ENCODE assay signal across 2 cellular contexts in the genomic region with DNA sequence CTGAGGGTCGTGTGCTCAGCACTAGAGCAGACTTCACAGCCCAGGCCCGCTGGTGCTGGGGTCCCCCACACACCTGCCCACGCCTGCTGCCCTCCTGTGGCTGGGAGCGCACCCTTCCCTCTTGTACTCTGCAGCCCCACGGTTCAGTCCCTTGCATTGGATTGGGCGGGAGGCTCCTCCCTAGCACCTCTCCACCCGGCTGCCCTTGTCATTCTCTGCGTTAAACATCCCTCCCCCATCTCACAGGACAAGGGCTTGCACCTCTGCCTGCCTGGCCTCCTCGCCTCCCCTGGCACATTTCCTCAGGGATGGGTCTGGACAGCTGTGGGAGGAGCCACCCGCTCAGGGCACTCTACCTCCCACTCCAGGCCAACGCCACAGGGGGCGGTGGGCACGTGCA.
TF ChIP-seq lines count a peak whose summit lies in the region.

No MANE protein-coding gene starts in this region.

TF ChIP-seq in GM23338, 12 proteins besides CTCF, POLR2A, EP300 and RAD21 (continued from another document):
- TF ChIP-seq, protein P1, sequence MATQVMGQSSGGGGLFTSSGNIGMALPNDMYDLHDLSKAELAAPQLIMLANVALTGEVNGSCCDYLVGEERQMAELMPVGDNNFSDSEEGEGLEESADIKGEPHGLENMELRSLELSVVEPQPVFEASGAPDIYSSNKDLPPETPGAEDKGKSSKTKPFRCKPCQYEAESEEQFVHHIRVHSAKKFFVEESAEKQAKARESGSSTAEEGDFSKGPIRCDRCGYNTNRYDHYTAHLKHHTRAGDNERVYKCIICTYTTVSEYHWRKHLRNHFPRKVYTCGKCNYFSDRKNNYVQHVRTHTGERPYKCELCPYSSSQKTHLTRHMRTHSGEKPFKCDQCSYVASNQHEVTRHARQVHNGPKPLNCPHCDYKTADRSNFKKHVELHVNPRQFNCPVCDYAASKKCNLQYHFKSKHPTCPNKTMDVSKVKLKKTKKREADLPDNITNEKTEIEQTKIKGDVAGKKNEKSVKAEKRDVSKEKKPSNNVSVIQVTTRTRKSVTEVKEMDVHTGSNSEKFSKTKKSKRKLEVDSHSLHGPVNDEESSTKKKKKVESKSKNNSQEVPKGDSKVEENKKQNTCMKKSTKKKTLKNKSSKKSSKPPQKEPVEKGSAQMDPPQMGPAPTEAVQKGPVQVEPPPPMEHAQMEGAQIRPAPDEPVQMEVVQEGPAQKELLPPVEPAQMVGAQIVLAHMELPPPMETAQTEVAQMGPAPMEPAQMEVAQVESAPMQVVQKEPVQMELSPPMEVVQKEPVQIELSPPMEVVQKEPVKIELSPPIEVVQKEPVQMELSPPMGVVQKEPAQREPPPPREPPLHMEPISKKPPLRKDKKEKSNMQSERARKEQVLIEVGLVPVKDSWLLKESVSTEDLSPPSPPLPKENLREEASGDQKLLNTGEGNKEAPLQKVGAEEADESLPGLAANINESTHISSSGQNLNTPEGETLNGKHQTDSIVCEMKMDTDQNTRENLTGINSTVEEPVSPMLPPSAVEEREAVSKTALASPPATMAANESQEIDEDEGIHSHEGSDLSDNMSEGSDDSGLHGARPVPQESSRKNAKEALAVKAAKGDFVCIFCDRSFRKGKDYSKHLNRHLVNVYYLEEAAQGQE (IDR thresholded peaks at IDR 0.05; ENCODE audit: unreplicated experiment): no peak
- TF ChIP-seq CREB1 (CRISPR knock-in tag; IDR thresholded peaks at IDR 0.05; ENCODE audit: low read depth) (no peak), STAT1 (IDR thresholded peaks at IDR 0.05; ENCODE audit: unreplicated experiment) (no peak), POLR2AphosphoS5 (IDR thresholded peaks at IDR 0.05; ENCODE audit: low read depth) (no peak), NANOG (IDR thresholded peaks at IDR 0.05; ENCODE audit: borderline replicate concordance) (no peak), EZH2 (IDR thresholded peaks at IDR 0.05; ENCODE audit: low read depth, unreplicated experiment) (no peak), EZH2phosphoT487 (IDR thresholded peaks at IDR 0.05; ENCODE audit: unreplicated experiment) (no peak)
- TF ChIP-seq, protein P2, sequence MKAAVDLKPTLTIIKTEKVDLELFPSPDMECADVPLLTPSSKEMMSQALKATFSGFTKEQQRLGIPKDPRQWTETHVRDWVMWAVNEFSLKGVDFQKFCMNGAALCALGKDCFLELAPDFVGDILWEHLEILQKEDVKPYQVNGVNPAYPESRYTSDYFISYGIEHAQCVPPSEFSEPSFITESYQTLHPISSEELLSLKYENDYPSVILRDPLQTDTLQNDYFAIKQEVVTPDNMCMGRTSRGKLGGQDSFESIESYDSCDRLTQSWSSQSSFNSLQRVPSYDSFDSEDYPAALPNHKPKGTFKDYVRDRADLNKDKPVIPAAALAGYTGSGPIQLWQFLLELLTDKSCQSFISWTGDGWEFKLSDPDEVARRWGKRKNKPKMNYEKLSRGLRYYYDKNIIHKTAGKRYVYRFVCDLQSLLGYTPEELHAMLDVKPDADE (IDR thresholded peaks at IDR 0.05): no peak
- TF ChIP-seq, protein P3, sequence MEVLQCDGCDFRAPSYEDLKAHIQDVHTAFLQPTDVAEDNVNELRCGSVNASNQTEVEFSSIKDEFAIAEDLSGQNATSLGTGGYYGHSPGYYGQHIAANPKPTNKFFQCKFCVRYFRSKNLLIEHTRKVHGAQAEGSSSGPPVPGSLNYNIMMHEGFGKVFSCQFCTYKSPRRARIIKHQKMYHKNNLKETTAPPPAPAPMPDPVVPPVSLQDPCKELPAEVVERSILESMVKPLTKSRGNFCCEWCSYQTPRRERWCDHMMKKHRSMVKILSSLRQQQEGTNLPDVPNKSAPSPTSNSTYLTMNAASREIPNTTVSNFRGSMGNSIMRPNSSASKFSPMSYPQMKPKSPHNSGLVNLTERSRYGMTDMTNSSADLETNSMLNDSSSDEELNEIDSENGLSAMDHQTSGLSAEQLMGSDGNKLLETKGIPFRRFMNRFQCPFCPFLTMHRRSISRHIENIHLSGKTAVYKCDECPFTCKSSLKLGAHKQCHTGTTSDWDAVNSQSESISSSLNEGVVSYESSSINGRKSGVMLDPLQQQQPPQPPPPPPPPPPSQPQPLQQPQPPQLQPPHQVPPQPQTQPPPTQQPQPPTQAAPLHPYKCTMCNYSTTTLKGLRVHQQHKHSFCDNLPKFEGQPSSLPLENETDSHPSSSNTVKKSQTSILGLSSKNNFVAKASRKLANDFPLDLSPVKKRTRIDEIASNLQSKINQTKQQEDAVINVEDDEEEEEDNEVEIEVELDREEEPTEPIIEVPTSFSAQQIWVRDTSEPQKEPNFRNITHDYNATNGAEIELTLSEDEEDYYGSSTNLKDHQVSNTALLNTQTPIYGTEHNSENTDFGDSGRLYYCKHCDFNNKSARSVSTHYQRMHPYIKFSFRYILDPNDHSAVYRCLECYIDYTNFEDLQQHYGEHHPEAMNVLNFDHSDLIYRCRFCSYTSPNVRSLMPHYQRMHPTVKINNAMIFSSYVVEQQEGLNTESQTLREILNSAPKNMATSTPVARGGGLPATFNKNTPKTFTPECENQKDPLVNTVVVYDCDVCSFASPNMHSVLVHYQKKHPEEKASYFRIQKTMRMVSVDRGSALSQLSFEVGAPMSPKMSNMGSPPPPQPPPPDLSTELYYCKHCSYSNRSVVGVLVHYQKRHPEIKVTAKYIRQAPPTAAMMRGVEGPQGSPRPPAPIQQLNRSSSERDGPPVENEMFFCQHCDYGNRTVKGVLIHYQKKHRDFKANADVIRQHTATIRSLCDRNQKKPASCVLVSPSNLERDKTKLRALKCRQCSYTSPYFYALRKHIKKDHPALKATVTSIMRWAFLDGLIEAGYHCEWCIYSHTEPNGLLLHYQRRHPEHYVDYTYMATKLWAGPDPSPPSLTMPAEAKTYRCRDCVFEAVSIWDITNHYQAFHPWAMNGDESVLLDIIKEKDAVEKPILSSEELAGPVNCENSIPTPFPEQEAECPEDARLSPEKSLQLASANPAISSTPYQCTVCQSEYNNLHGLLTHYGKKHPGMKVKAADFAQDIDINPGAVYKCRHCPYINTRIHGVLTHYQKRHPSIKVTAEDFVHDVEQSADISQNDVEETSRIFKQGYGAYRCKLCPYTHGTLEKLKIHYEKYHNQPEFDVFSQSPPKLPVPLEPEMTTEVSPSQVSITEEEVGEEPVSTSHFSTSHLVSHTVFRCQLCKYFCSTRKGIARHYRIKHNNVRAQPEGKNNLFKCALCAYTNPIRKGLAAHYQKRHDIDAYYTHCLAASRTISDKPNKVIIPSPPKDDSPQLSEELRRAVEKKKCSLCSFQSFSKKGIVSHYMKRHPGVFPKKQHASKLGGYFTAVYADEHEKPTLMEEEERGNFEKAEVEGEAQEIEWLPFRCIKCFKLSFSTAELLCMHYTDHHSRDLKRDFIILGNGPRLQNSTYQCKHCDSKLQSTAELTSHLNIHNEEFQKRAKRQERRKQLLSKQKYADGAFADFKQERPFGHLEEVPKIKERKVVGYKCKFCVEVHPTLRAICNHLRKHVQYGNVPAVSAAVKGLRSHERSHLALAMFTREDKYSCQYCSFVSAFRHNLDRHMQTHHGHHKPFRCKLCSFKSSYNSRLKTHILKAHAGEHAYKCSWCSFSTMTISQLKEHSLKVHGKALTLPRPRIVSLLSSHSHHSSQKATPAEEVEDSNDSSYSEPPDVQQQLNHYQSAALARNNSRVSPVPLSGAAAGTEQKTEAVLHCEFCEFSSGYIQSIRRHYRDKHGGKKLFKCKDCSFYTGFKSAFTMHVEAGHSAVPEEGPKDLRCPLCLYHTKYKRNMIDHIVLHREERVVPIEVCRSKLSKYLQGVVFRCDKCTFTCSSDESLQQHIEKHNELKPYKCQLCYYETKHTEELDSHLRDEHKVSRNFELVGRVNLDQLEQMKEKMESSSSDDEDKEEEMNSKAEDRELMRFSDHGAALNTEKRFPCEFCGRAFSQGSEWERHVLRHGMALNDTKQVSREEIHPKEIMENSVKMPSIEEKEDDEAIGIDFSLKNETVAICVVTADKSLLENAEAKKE (CRISPR knock-in tag; IDR thresholded peaks at IDR 0.05): no peak

TF ChIP-seq in WTC11, 78 proteins besides CTCF, POLR2A, EP300 and RAD21:
- TF ChIP-seq, protein P4, sequence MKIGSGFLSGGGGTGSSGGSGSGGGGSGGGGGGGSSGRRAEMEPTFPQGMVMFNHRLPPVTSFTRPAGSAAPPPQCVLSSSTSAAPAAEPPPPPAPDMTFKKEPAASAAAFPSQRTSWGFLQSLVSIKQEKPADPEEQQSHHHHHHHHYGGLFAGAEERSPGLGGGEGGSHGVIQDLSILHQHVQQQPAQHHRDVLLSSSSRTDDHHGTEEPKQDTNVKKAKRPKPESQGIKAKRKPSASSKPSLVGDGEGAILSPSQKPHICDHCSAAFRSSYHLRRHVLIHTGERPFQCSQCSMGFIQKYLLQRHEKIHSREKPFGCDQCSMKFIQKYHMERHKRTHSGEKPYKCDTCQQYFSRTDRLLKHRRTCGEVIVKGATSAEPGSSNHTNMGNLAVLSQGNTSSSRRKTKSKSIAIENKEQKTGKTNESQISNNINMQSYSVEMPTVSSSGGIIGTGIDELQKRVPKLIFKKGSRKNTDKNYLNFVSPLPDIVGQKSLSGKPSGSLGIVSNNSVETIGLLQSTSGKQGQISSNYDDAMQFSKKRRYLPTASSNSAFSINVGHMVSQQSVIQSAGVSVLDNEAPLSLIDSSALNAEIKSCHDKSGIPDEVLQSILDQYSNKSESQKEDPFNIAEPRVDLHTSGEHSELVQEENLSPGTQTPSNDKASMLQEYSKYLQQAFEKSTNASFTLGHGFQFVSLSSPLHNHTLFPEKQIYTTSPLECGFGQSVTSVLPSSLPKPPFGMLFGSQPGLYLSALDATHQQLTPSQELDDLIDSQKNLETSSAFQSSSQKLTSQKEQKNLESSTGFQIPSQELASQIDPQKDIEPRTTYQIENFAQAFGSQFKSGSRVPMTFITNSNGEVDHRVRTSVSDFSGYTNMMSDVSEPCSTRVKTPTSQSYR (CRISPR knock-in tag; IDR thresholded peaks at IDR 0.05): no peak
- TF ChIP-seq FOXP1 (CRISPR knock-in tag; IDR thresholded peaks at IDR 0.05; ENCODE audit: borderline replicate concordance): peak; percentile 15; the same call in 1 of the 2 replicates
TF ChIP-seq in WTC11: peak in this region for 1.
